Comparison of ENCODE assay signal across 15 cellular contexts in the genomic region with DNA sequence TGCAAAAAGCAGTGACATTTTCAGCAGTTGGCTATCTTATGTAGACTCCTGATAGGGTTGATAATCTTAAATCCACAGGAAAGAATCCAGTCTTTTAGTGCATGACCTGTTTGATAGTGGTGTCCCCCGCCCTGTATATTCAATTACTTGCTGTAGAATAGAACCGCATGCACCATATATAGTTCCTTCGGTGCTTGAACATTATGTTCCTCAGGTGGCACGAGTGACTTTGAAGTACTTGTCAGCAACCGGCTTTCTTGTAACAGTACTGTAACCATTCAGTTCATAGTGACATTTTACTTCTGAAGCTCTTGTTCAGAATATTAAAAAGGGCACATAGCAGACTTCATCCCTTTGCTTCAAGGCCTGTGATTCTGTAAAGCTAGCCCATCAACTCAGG.
"Had no signal": no experiment of that assay in that cellular context is flagged by ENCODE, and none has a peak within 500 bp of the region (broad histone marks: within the 10 kb centered on the region; RNA-seq: fewer than 3 reads in every experiment).

No MANE protein-coding gene starts in this region.

- H3K27ac ChIP-seq: foreskin keratinocyte, neutrophil, suprapubic skin, upper lobe of right lung had no signal

- H3K36me3 Mint-ChIP-seq: activated naive CD8-positive, alpha-beta T cell treated with anti-CD3 and anti-CD28 coated beads for 36 hours; brain; immature natural killer cell; natural killer cell had no signal

- DNase-seq: activated CD4-positive, alpha-beta T cell treated with anti-CD3 and anti-CD28 coated beads, Interleukin-2, amount 10 ng/mL, durations not matched to agents 24 days and 14 days; activated CD8-positive, alpha-beta memory T cell treated with anti-CD3 and anti-CD28 coated beads, Interleukin-2, amount 50 U/mL, for 48 hours; activated naive CD8-positive, alpha-beta T cell treated with anti-CD3 and anti-CD28 coated beads for 36 hours; cortex of kidney; effector CD8-positive, alpha-beta T cell; glutamatergic neuron; immature natural killer cell; natural killer cell had no signal

- H3K27me3 Mint-ChIP-seq: activated CD4-positive, alpha-beta T cell treated with anti-CD3 and anti-CD28 coated beads, Interleukin-2, amount 10 ng/mL, durations not matched to agents 24 days and 14 days; activated naive CD8-positive, alpha-beta T cell treated with anti-CD3 and anti-CD28 coated beads for 36 hours; central memory CD8-positive, alpha-beta T cell had no signal

- ATAC-seq: natural killer cell had no signal

- H3K9me3 ChIP-seq: neutrophil, suprapubic skin, upper lobe of right lung had no signal

- H3K4me3 Mint-ChIP-seq: activated CD4-positive, alpha-beta T cell treated with anti-CD3 and anti-CD28 coated beads, Interleukin-2, amount 10 ng/mL, durations not matched to agents 24 days and 14 days; activated naive CD8-positive, alpha-beta T cell treated with anti-CD3 and anti-CD28 coated beads for 36 hours; activated T-helper 1 cell treated with anti-CD3 and anti-CD28 coated beads, Interleukin-12 subunit alpha, Interleukin-12 subunit beta, Interleukin-2, Interleukin-4 antibody, amounts not matched to agents 30 ng/mL and 10 ng/mL and 1 ng/mL, durations not matched to agents 14 hours and 24 hours and 36 hours; brain; central memory CD8-positive, alpha-beta T cell; immature natural killer cell; natural killer cell had no signal

- H3K4me3 ChIP-seq: suprapubic skin, upper lobe of right lung had no signal

- H3K27me3 ChIP-seq: neutrophil, suprapubic skin, upper lobe of right lung had no signal

- H3K9me3 Mint-ChIP-seq: activated naive CD8-positive, alpha-beta T cell treated with anti-CD3 and anti-CD28 coated beads for 36 hours; activated T-helper 1 cell treated with anti-CD3 and anti-CD28 coated beads, Interleukin-12 subunit alpha, Interleukin-12 subunit beta, Interleukin-2, Interleukin-4 antibody, amounts not matched to agents 30 ng/mL and 10 ng/mL and 1 ng/mL, durations not matched to agents 14 hours and 24 hours and 36 hours; brain; central memory CD8-positive, alpha-beta T cell; immature natural killer cell; natural killer cell had no signal

- H3K27ac Mint-ChIP-seq: activated CD4-positive, alpha-beta T cell treated with anti-CD3 and anti-CD28 coated beads, Interleukin-2, amount 10 ng/mL, durations not matched to agents 24 days and 14 days; activated naive CD8-positive, alpha-beta T cell treated with anti-CD3 and anti-CD28 coated beads for 36 hours; activated T-helper 1 cell treated with anti-CD3 and anti-CD28 coated beads, Interleukin-12 subunit alpha, Interleukin-12 subunit beta, Interleukin-2, Interleukin-4 antibody, amounts not matched to agents 30 ng/mL and 10 ng/mL and 1 ng/mL, durations not matched to agents 14 hours and 24 hours and 36 hours; immature natural killer cell; natural killer cell had no signal

- H3K4me1 Mint-ChIP-seq: central memory CD8-positive, alpha-beta T cell; immature natural killer cell; natural killer cell had no signal

- H3K36me3 ChIP-seq: neutrophil, suprapubic skin, upper lobe of right lung had no signal
